8 cellular contexts compared by ENCODE assay signal in the genomic region with DNA sequence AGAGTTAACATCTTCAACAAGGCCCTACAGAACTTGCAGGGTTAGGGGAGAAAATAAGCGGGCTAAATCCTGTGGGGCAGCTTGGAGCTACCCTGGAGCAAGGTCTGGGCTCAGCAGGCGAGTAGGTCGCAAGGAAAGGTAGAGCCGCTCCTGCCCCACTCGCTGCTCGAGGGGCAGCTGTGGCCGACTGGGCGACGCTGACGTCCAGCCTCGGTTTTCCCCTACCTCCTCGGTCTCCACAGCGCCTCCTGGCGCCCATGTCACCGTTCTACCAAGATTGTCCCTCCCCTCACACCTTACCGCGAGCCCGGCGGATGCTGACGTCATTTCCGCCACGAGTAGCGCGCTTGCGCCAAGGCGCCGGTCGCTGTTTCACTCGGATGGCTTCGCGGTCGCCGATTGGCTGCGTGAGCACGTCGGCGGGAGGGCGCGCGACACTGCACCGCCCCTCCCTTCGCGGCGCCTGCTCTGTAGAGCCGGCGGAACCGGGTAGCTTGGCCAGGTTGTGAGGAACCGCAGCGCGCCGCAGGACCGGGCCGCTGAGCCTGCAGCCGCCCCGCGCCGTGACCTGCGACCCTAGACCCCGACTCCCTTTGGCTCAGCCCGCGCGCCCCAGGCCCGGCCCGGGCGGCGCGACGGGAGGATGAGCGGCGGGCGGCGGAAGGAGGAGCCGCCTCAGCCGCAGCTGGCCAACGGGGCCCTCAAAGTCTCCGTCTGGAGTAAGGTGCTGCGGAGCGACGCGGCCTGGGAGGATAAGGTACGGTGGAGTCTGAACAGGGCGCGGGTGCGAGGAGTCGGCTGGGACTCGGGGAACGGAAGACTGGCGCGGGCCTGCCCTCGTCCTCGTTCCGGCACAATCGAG. TPM values are rescaled to one million over a fixed set of nuclear protein-coding genes. Genes with fewer than 3 reads are reported as not detected.
DNase-seq lines count a peak whose midpoint lies in the region; ATAC-seq and TF ChIP-seq lines count a peak whose summit lies in the region.

A gene with protein sequence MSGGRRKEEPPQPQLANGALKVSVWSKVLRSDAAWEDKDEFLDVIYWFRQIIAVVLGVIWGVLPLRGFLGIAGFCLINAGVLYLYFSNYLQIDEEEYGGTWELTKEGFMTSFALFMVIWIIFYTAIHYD (plus strand): TSS at position 471 of the 862 bp plus-strand sequence. CDS start 173 bp downstream, at position 644.

- peak; percentile 82 for ATAC-seq in HG03442 (IDR thresholded peaks at IDR 0.05; ENCODE audit: unreplicated experiment)

- H3K36me3 ChIP-seq in BE2C = peaks cover 24% of the 10 kb centered on the region
- no peaks in the 10 kb centered on the region for H3K36me3 ChIP-seq in colonic mucosa

- TF ChIP-seq POLR2A in GM19193 (IDR thresholded peaks at IDR 0.05; ENCODE audit: extremely low read depth, insufficient read depth, insufficient read length) = peak; percentile 93

- peak; percentile 99 for DNase-seq in BE2C
- peak; percentile 98 to 99 for DNase-seq in NCI-H524 (lab: John Stamatoyannopoulos, UW)
- peak; percentile 97 to 99 for DNase-seq in activated CD4-positive, alpha-beta T cell treated with anti-CD3 and anti-CD28 coated beads for 4 hours
- DNase-seq in colonic mucosa = peak; percentile 99
- peak; percentile 99 for DNase-seq in stimulated activated CD4-positive, alpha-beta T cell treated with anti-CD3 and anti-CD28 coated beads, Interleukin-1b, Interleukin-23, amount 100 ng/mL, for 48 hours

- H3K27ac ChIP-seq in colonic mucosa (peak within 1 kb of the TSS; percentile 90), layer of hippocampus (ENCODE audit: low read depth, low read length) (peak within 1 kb of the TSS; percentile 90)

- TF ChIP-seq CTCF in BE2C (IDR thresholded peaks at IDR 0.05; ENCODE audit: low read depth, low read length) (peak; percentile 92), colonic mucosa (IDR thresholded peaks at IDR 0.05) (peak; percentile 71)

- peak within 1 kb of the TSS; percentile 95 to 97 for H3K9ac ChIP-seq in colonic mucosa (ENCODE audit: low read depth in 2 of 2, low read length in 2 of 2)

- intact Hi-C loops in colonic mucosa (cut with DNase I) = no loop called here

- H3K27me3 ChIP-seq in BE2C (no peaks in the 10 kb centered on the region), colonic mucosa (no peaks in the 10 kb centered on the region), layer of hippocampus (ENCODE audit: control insufficient read depth, insufficient read depth, low read length) (no peaks in the 10 kb centered on the region)

- H3K4me1 ChIP-seq in BE2C (no peaks in the 10 kb centered on the region), colonic mucosa (peaks cover 4% of the 10 kb centered on the region)

- H3K9me3 ChIP-seq in BE2C = no peaks in the 10 kb centered on the region
- no peaks in the 10 kb centered on the region for H3K9me3 ChIP-seq in colonic mucosa

- H3K4me3 ChIP-seq in BE2C (ENCODE audit: low read depth, low read length) (peak within 1 kb of the TSS; percentile 99), colonic mucosa (peak within 1 kb of the TSS; percentile 98)

RNA-seq across cellular contexts. Expression of the gene that starts here (rescaled TPM):
- polyA plus RNA-seq in BE2C (2012; ENCODE audit: insufficient read depth, insufficient read length, low read depth) = 259 TPM
- total RNA-seq in colonic mucosa = 100 to 1,000 TPM; 143 to 207 TPM

Comparison
In these comparisons a context has a peak if more than half of its experiments do, and no peak if none do; other contexts are left out.
1. Peak in every context shown above with its lines: DNase-seq, ATAC-seq, H3K4me3 ChIP-seq and H3K27ac ChIP-seq.